Comparison of ENCODE assay signal across 1 cellular context in the genomic region with DNA sequence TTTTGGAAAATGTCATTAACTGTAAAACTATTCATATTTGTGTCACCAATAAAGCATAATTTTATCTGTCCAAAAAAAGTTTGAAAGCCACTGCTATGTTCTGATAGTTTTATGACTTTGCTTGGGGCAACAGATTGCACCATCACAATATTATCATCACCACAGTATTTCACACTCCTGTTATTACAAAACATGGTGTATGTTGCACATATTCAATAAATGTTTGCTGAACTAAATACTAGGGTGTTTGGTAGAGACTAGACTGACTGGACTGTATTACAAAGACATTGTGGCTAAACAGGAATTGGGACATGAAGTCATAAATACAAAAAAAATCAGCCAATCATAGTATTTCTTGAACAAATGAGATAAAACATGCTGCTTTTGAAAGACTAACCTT.
TF ChIP-seq lines count a peak whose summit lies in the region.

No MANE protein-coding gene starts in this region.

TF ChIP-seq in GM23338, 12 proteins besides CTCF, POLR2A, EP300 and RAD21:
- TF ChIP-seq ZNF462 (CRISPR knock-in tag; IDR thresholded peaks at IDR 0.05): no peak
- no peak for TF ChIP-seq REST (IDR thresholded peaks at IDR 0.05; ENCODE audit: unreplicated experiment)
- no peak for TF ChIP-seq JUNB (IDR thresholded peaks at IDR 0.05; ENCODE audit: unreplicated experiment)
- TF ChIP-seq NANOG (IDR thresholded peaks at IDR 0.05; ENCODE audit: borderline replicate concordance): no peak
- TF ChIP-seq EZH2 (IDR thresholded peaks at IDR 0.05; ENCODE audit: low read depth, unreplicated experiment): no peak
- no peak for TF ChIP-seq EZH2phosphoT487 (IDR thresholded peaks at IDR 0.05; ENCODE audit: unreplicated experiment)
- no peak for TF ChIP-seq CREB1 (CRISPR knock-in tag; IDR thresholded peaks at IDR 0.05; ENCODE audit: low read depth)
- TF ChIP-seq ETS1 (IDR thresholded peaks at IDR 0.05): no peak
- no peak for TF ChIP-seq POLR2AphosphoS5 (IDR thresholded peaks at IDR 0.05; ENCODE audit: low read depth)
